In the genomic region with DNA sequence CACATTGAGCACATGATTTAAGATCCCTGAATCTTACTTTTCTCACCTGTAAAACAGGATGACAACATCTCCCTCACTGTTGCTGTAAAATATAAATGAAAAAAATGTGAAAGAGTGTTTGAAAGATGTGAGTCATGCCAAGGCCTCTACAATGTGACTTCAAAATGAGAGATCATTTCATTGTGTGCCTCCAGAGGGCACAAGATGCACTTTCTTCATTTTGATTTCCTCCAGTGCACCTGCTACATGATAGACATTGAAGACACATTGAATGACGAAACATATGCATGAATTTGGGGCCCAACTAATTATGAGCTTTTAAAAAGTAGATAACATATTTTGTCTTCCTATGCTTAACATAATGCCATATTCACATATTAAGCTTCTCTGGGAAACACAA, we compare ENCODE assay signal across 10 cellular contexts.
A peak's percentile ranks its signal among the peaks of the same experiment; 100 is the strongest.
DNase-seq lines count a peak whose midpoint lies in the region; TF ChIP-seq lines count a peak whose summit lies in the region.
"Had no signal": no experiment of that assay in that cellular context is flagged by ENCODE, and none has a peak within 500 bp of the region (broad histone marks: within the 10 kb centered on the region; RNA-seq: fewer than 3 reads in every experiment).

No MANE protein-coding gene starts in this region.

- H3K27me3 Mint-ChIP-seq in osteocyte (ENCODE audit: unreplicated experiment), result no peaks in the 10 kb centered on the region

- no peak overlapping the region for H3K4me3 Mint-ChIP-seq in osteocyte (ENCODE audit: unreplicated experiment)
- H3K4me3 Mint-ChIP-seq: natural killer cell had no signal

- in situ Hi-C loops in HAP-1 (cut with MboI; ENCODE audit: low sequenced_read_pairs), result no loop called here

- no peaks in the 10 kb centered on the region for H3K36me3 ChIP-seq in HAP-1 (replicated peaks)
- H3K36me3 ChIP-seq: BLaER1 treated with 17β-estradiol and CSF1 and Interleukin-3, amounts not matched to agents 10 nM and 100 nM had no signal

- H3K9me3 ChIP-seq in HAP-1, result no peaks in the 10 kb centered on the region

- peak; percentile 16 for TF ChIP-seq CTCF in NB4 (IDR thresholded peaks at IDR 0.05; ENCODE audit: low read depth, low read length)
- TF ChIP-seq CTCF in osteocyte (IDR thresholded peaks at IDR 0.05), result peak; percentile 17

- H3K4me1 ChIP-seq in HAP-1, result no peaks in the 10 kb centered on the region

- H3K4me1 Mint-ChIP-seq in osteocyte (ENCODE audit: unreplicated experiment), result peaks cover 10% of the 10 kb centered on the region
- H3K4me1 Mint-ChIP-seq: natural killer cell had no signal

- no peaks in the 10 kb centered on the region for H3K36me3 Mint-ChIP-seq in osteocyte (ENCODE audit: unreplicated experiment)
- H3K36me3 Mint-ChIP-seq: natural killer cell had no signal

- no peak overlapping the region for H3K27ac Mint-ChIP-seq in osteocyte (ENCODE audit: unreplicated experiment)
- H3K27ac Mint-ChIP-seq: natural killer cell had no signal

- peak; percentile 0 to 42 for DNase-seq in NCI-H524 (lab: John Stamatoyannopoulos, UW)
- no peak for DNase-seq in NCI-H524 treated with DMSO at 0.1 percent for 48 hours (lab: John Stamatoyannopoulos, UW)
- peak; percentile 49 for DNase-seq in NB4 (ENCODE audit: low read depth)
- DNase-seq in dedifferentiated amniotic fluid mesenchymal stem cell (ENCODE audit: extremely low spot score), result peak; percentile 24
- no peak for DNase-seq in osteocyte (ENCODE audit: extremely low spot score, unreplicated experiment)
- no peak for DNase-seq in Ammon's horn (ENCODE audit: low spot score)
- no peak for DNase-seq in substantia nigra (lab: John Stamatoyannopoulos, UW)
- no peak for DNase-seq in HAP-1 (ENCODE audit: low spot score in 2 of 2)
- DNase-seq: natural killer cell had no signal

- H3K4me3 ChIP-seq in NB4 (ENCODE audit: low read depth, low read length) (no peak overlapping the region), HAP-1 (no peak overlapping the region)
- H3K4me3 ChIP-seq: BLaER1 treated with 17β-estradiol and CSF1 and Interleukin-3, amounts not matched to agents 10 nM and 100 nM had no signal

- H3K27ac ChIP-seq in substantia nigra (ENCODE audit: low read depth, low read length, poor library complexity, severe bottlenecking), result no peak overlapping the region

- no peaks in the 10 kb centered on the region for H3K9me3 Mint-ChIP-seq in osteocyte (ENCODE audit: unreplicated experiment)

- no peak for TF ChIP-seq POLR2A in NB4 (IDR thresholded peaks at IDR 0.05; ENCODE audit: extremely low read depth, insufficient read length)

- no peaks in the 10 kb centered on the region for H3K27me3 ChIP-seq in HAP-1 (ENCODE audit: low read depth)
- H3K27me3 ChIP-seq: BLaER1 treated with 17β-estradiol and CSF1 and Interleukin-3, amounts not matched to agents 10 nM and 100 nM had no signal

Comparison
In these comparisons a context has a peak if more than half of its experiments do, and no peak if none do; other contexts are left out.
1. DNase-seq: peak in NCI-H524 (2 of 2), NB4 (single experiment) and dedifferentiated amniotic fluid mesenchymal stem cell (single experiment); none in NCI-H524 treated with DMSO at 0.1 percent for 48 hours (single experiment), osteocyte (single experiment), Ammon's horn (single experiment), substantia nigra (0 of 49) and HAP-1 (0 of 2).